ENCODE assay signal across 8 cellular contexts in the genomic region with DNA sequence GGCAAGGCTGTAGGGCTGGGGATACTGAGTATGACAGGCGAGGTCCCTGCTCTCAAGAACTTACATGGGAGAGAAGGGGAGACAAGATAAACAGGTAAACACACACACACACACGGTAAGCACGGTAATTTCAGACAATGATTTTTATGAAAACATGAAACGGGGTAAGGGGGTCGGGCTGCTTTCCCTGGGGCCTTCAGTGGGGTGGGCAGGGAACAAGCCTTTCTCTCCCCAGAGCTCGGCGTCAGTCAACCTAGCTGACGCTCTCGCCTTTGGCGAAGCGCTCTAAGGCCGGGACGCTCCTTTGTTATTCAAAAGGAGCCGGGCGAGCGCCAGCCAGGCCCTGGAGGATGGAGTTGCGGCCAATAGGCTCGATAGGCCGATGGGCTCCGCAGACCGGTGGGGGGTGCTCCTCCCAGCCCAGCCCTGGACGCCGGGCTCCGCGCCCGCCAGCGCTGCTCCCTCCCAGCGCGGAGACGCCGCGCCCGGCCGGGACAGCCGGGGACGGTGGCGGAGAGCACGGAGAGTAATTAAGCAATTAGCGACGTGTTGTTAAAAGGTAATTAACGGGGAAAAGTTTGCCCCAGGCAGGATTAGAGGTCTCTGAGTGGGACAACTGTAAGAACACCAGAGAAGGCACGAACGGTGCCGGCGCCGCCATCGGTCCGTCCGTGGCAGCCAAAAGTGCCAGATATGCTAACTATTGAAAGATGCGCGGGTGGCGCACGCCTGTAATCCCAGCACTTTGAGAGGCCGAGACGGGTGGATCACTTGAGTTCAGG. TPM values are rescaled to one million over a fixed set of nuclear protein-coding genes. Genes with fewer than 3 reads are reported as not detected.
A peak's percentile ranks its signal among the peaks of the same experiment; 100 is the strongest.
DNase-seq lines count a peak whose midpoint lies in the region; ATAC-seq and TF ChIP-seq lines count a peak whose summit lies in the region.

No MANE protein-coding gene starts in this region.

- 3% methylated on average over 55 of the region's 55 CpGs for WGBS in liver

- H3K9me3 ChIP-seq in SK-N-MC (ENCODE audit: low read depth, low read length) (no peaks in the 10 kb centered on the region), duodenal mucosa (ENCODE audit: control insufficient read depth in 1 of 2, low read length in 2 of 2) (no peaks in the 10 kb centered on the region), liver (ENCODE audit: control insufficient read depth in 4 of 4, low read length in 3 of 4) (no peaks in the 10 kb centered on the region)

- TF ChIP-seq CTCF in CD14-positive monocyte (IDR thresholded peaks at IDR 0.05) (no peak), liver (IDR thresholded peaks at IDR 0.05; ENCODE audit: low read depth, low read length, missing input control) (no peak)

- peaks cover 7 to 21% of the 10 kb centered on the region in 2 donors for H3K36me3 Mint-ChIP-seq in CD14-positive monocyte
- no peaks in the 10 kb centered on the region for H3K36me3 Mint-ChIP-seq in stimulated activated naive B cell treated with anti-CD40 and anti-IgM and Interleukin-4, amounts not matched to agents 10 μg/mL and 1 μg/mL and 100 μg/mL, for 72 hours

- peak overlapping the region; percentile 57 to 95 (median 89) for H3K27ac Mint-ChIP-seq in CD14-positive monocyte
- peak overlapping the region; percentile 82 for H3K27ac Mint-ChIP-seq in stimulated activated naive B cell treated with anti-CD40 and anti-IgM and Interleukin-4, amounts not matched to agents 10 μg/mL and 1 μg/mL and 100 μg/mL, for 72 hours

- H3K4me1 Mint-ChIP-seq in CD14-positive monocyte = peaks cover 31% of the 10 kb centered on the region
- H3K4me1 Mint-ChIP-seq in stimulated activated naive B cell treated with anti-CD40 and anti-IgM and Interleukin-4, amounts not matched to agents 10 μg/mL and 1 μg/mL and 100 μg/mL, for 72 hours = peaks cover 18 to 37% of the 10 kb centered on the region in 2 donors

- CTCF ChIA-PET in HEK293T (lab: Yijun Ruan, JAX) = interaction anchor here (1.4 to 1.7 kb wide), 2 partner anchors 25 to 232 kb away, joined by 4 to 7 read pairs; no protein-coding TSS in a partner anchor

- H3K4me1 ChIP-seq in duodenal mucosa (ENCODE audit: control insufficient read depth in 1 of 2, insufficient read depth in 2 of 2, low read length in 2 of 2) (peaks cover 24 to 26% of the 10 kb centered on the region in 2 donors), liver (ENCODE audit: control insufficient read depth in 4 of 4, insufficient read depth in 4 of 4, low read length in 3 of 4) (peaks cover 7 to 30% (median 17%) of the 10 kb centered on the region in 4 donors)

- DNase-seq in CD14-positive monocyte (ENCODE audit: low spot score) (no peak), HEK293T (ENCODE audit: extremely low spot score) (peak; percentile 72), SK-N-MC (ENCODE audit: low read depth, low spot score) (no peak)
- DNase-seq in stimulated activated naive B cell treated with anti-CD40 and anti-IgM and Interleukin-4, amounts not matched to agents 10 μg/mL and 1 μg/mL and 100 μg/mL, for 72 hours = no peak

- H3K9me3 Mint-ChIP-seq in CD14-positive monocyte = peaks cover 0 to 17% (median 6%) of the 10 kb centered on the region in 7 donors
- no peaks in the 10 kb centered on the region for H3K9me3 Mint-ChIP-seq in stimulated activated naive B cell treated with anti-CD40 and anti-IgM and Interleukin-4, amounts not matched to agents 10 μg/mL and 1 μg/mL and 100 μg/mL, for 72 hours

- intact Hi-C loops in CD14-positive monocyte (cut with micrococcal nuclease) = loop anchor here (10.0 kb wide), 5 partner anchors 125 to 775 kb away; partner anchors contain the start of genes ADORA3 (in 1 of the 2), DENND2D (in 1 of the 2), LRIF1 (in 1 of the 2) and RAP1A (in 1 of the 2)

- H3K27me3 Mint-ChIP-seq in CD14-positive monocyte (ENCODE audit: low read depth in 3 of 3) = peaks cover 51 to 70% (median 54%) of the 10 kb centered on the region in 3 donors
- peaks cover 29 to 33% of the 10 kb centered on the region in 2 donors for H3K27me3 Mint-ChIP-seq in stimulated activated naive B cell treated with anti-CD40 and anti-IgM and Interleukin-4, amounts not matched to agents 10 μg/mL and 1 μg/mL and 100 μg/mL, for 72 hours

- H3K27me3 ChIP-seq in duodenal mucosa (ENCODE audit: control insufficient read depth in 1 of 2, insufficient read depth in 2 of 2, low read length in 2 of 2) (peaks cover 4 to 22% of the 10 kb centered on the region in 2 donors), liver (ENCODE audit: control insufficient read depth in 4 of 4, insufficient read depth in 4 of 4, low read length in 3 of 4) (no peaks in the 10 kb centered on the region)

- POLR2A ChIA-PET in HEK293T (lab: Yijun Ruan, JAX) = interaction anchor here (1.0 to 1.8 kb wide), 5 partner anchors 11 to 258 kb away, joined by 3 to 7 read pairs (median 4); no protein-coding TSS in a partner anchor

- peak overlapping the region; percentile 89 for H3K4me3 ChIP-seq in SK-N-MC
- peak overlapping the region; percentile 81 to 84 for H3K4me3 ChIP-seq in duodenal mucosa (ENCODE audit: low read depth in 1 of 2, low read length in 2 of 2)
- H3K4me3 ChIP-seq in liver (ENCODE audit: low read depth in 1 of 3, low read length in 3 of 3) = peak overlapping the region; percentile 60 to 80 (median 77)

- H3K4me3 Mint-ChIP-seq in CD14-positive monocyte = peak overlapping the region; percentile 89 to 98
- peak overlapping the region; percentile 89 to 99 for H3K4me3 Mint-ChIP-seq in stimulated activated naive B cell treated with anti-CD40 and anti-IgM and Interleukin-4, amounts not matched to agents 10 μg/mL and 1 μg/mL and 100 μg/mL, for 72 hours

- H3K9ac ChIP-seq in SK-N-MC (ENCODE audit: insufficient read length) = no peak overlapping the region
- peak overlapping the region; percentile 44 to 70 for H3K9ac ChIP-seq in duodenal mucosa (ENCODE audit: low read depth in 1 of 2, low read length in 2 of 2)
- H3K9ac ChIP-seq in liver (ENCODE audit: low read depth in 1 of 2, low read length in 2 of 2) = peak overlapping the region; percentile 49 to 56

- no peak for TF ChIP-seq RAD21 in liver (IDR thresholded peaks at IDR 0.05)

- H3K27ac ChIP-seq in SK-N-MC (no peak overlapping the region), duodenal mucosa (ENCODE audit: low read depth, low read length) (peak overlapping the region; percentile 41), liver (ENCODE audit: low read depth in 1 of 2, low read length in 2 of 2) (peak overlapping the region; percentile 64 to 73)

- peak in 1 of 2 donors; percentile 10 for ATAC-seq in stimulated activated naive B cell treated with anti-CD40 and anti-IgM and Interleukin-4, amounts not matched to agents 10 μg/mL and 1 μg/mL and 100 μg/mL, for 72 hours (replicated peaks)
- ATAC-seq in GM21381 (IDR thresholded peaks at IDR 0.05; ENCODE audit: unreplicated experiment) (no peak), GM19035 (IDR thresholded peaks at IDR 0.05; ENCODE audit: unreplicated experiment) (no peak)

- H3K36me3 ChIP-seq in SK-N-MC (ENCODE audit: insufficient read depth, low read length) (no peaks in the 10 kb centered on the region), duodenal mucosa (ENCODE audit: control insufficient read depth in 1 of 2, insufficient read depth in 2 of 2, low read length in 2 of 2) (no peaks in the 10 kb centered on the region), liver (ENCODE audit: control insufficient read depth in 4 of 4, insufficient read depth in 3 of 4, low read depth in 1 of 4, low read length in 3 of 4) (no peaks in the 10 kb centered on the region)

TF ChIP-seq in HEK293T, 16 proteins besides CTCF, POLR2A, EP300 and RAD21:
- no peak for TF ChIP-seq ELF4 (IDR thresholded peaks at IDR 0.05)
- TF ChIP-seq PKNOX1 (IDR thresholded peaks at IDR 0.05) = 0 out of 2 replicates have a peak, but pooled peaks have one; percentile 45
TF ChIP-seq in HEK293T: peak in this region for 1.

TF ChIP-seq in liver, 16 proteins besides CTCF, POLR2A, EP300 and RAD21 (continues in another document):
- no peak for TF ChIP-seq FOXA1 (IDR thresholded peaks at IDR 0.05)
- TF ChIP-seq HNF4G (IDR thresholded peaks at IDR 0.05) = no peak
- TF ChIP-seq HNF4A (conservative IDR thresholded peaks at IDR 0.05) = no peak
- TF ChIP-seq, protein P1, sequence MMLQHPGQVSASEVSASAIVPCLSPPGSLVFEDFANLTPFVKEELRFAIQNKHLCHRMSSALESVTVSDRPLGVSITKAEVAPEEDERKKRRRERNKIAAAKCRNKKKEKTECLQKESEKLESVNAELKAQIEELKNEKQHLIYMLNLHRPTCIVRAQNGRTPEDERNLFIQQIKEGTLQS (IDR thresholded peaks at IDR 0.05) = no peak
- no peak for TF ChIP-seq SP1 (IDR thresholded peaks at IDR 0.05)
- no peak for TF ChIP-seq JUND (IDR thresholded peaks at IDR 0.05)
- TF ChIP-seq REST (IDR thresholded peaks at IDR 0.05) = no peak

RNA-seq across cellular contexts. Expression of gene INKA2, which starts 1.0 kb away (rescaled TPM):
- polyA plus RNA-seq in CD14-positive monocyte (1 to 10 TPM; 1.8 to 2.0 TPM), liver (under 1 TPM; 0.26 to 0.52 TPM)
- total RNA-seq in liver = under 1 TPM; 0.51 to 0.67 TPM

RNA-seq across cellular contexts. Expression of gene DDX20, which starts 15.5 kb away (rescaled TPM):
- polyA plus RNA-seq in CD14-positive monocyte = 1 to 10 TPM; 3.1 to 4.0 TPM
- total RNA-seq in liver = 1 to 10 TPM; 6.6 to 8.6 TPM
- 1 to 10 TPM; 2.3 to 2.7 TPM for polyA plus RNA-seq in liver
